In the genomic region with DNA sequence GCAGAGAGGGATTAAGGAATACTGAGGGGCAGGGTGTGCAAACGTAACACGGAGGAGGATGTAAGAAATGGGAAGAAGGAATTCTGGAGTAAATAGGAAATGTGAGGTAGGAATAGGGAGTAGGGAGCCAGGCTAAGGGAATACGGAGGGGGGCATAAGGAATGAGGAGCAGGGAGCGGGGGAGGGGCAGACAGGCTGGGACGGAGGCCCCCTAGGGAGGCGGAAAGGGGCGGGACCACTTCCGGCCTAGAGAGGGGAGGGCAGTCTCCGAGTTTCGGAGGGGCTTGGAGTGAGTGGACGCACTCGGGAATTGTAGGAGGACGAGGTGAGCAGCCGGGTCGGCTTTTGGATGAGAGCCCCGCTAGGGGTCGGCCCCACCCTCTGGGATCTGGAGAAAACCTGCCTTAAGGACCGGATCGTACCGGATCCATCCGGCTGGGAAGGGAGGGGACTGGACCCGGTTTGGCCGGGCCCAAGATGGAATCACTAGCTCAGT, we compare ENCODE assay signal across 8 cellular contexts. TPM values are rescaled to one million over a fixed set of nuclear protein-coding genes. Genes with fewer than 3 reads are reported as not detected.
DNase-seq lines count a peak whose midpoint lies in the region; ATAC-seq and TF ChIP-seq lines count a peak whose summit lies in the region.

No MANE protein-coding gene starts in this region.

- POLR2A ChIA-PET in MCF 10A (lab: Yijun Ruan, JAX), result interaction anchor here (0.6 to 1.6 kb wide), 6 partner anchors 15 to 626 kb away, joined by 3 to 10 read pairs (median 4); partner anchors contain the start of gene APEX2

- no peaks in the 10 kb centered on the region for H3K27me3 ChIP-seq in HUES6 (ENCODE audit: control insufficient read depth, insufficient read depth, low read length)
- H3K27me3 ChIP-seq in skeletal muscle tissue (ENCODE audit: control insufficient read depth in 3 of 3, insufficient read depth in 3 of 3, low read length in 3 of 3), result no peaks in the 10 kb centered on the region

- H3K27ac Mint-ChIP-seq in MCF 10A (ENCODE audit: low read depth, unreplicated experiment) (peak overlapping the region; percentile 82), immature natural killer cell (peak overlapping the region; percentile 88 to 96 (median 92))

- H3K36me3 Mint-ChIP-seq in MCF 10A (ENCODE audit: insufficient read depth, unreplicated experiment), result peaks cover 10% of the 10 kb centered on the region
- peaks cover 0 to 4% (median 0%) of the 10 kb centered on the region in 3 donors for H3K36me3 Mint-ChIP-seq in immature natural killer cell

- H3K9me3 ChIP-seq in HUES6 (ENCODE audit: control insufficient read depth, insufficient read depth, low read depth, low read length) (peaks cover 6% of the 10 kb centered on the region; the same call in 1 of the 2 replicates), skeletal muscle tissue (ENCODE audit: control insufficient read depth in 3 of 3, low read length in 3 of 3) (no peaks in the 10 kb centered on the region)

- H3K27ac ChIP-seq in HUES6 (ENCODE audit: low read depth, low read length), result peak overlapping the region; percentile 69; the same call in 1 of the 2 replicates
- peak overlapping the region; percentile 90 for H3K27ac ChIP-seq in skeletal muscle tissue (ENCODE audit: low read depth, low read length)

- H3K4me3 Mint-ChIP-seq in MCF 10A (ENCODE audit: unreplicated experiment), result peak overlapping the region; percentile 94
- H3K4me3 Mint-ChIP-seq in immature natural killer cell, result peak overlapping the region; percentile 90 to 97 (median 94)

- peak overlapping the region; percentile 92 for H3K9ac ChIP-seq in HUES6 (ENCODE audit: low read length)
- peak overlapping the region; percentile 81 to 85 (median 84) for H3K9ac ChIP-seq in skeletal muscle tissue (ENCODE audit: low read depth in 1 of 3, low read length in 3 of 3)

- no peaks in the 10 kb centered on the region for H3K9me3 Mint-ChIP-seq in MCF 10A (ENCODE audit: unreplicated experiment)
- peaks cover 0 to 2% (median 0%) of the 10 kb centered on the region in 6 donors for H3K9me3 Mint-ChIP-seq in immature natural killer cell

- H3K36me3 ChIP-seq in HUES6 (ENCODE audit: control insufficient read depth, insufficient read depth, low read length) (peaks cover 37% of the 10 kb centered on the region), skeletal muscle tissue (ENCODE audit: control insufficient read depth in 3 of 3, insufficient read depth in 3 of 3, low read length in 3 of 3) (peaks cover 28 to 35% (median 32%) of the 10 kb centered on the region in 3 donors)

- intact Hi-C loops in MCF 10A (cut with micrococcal nuclease), result no loop called here

- BruUV-seq in MCF 10A (replicated peaks; lab: Mats Ljungman, UMichigan), result no TSS peak

- H3K4me1 ChIP-seq in HUES6 (ENCODE audit: control insufficient read depth, insufficient read depth, low read length), result peaks cover 24% of the 10 kb centered on the region
- H3K4me1 ChIP-seq in skeletal muscle tissue (ENCODE audit: control insufficient read depth in 3 of 3, insufficient read depth in 3 of 3, low read length in 3 of 3), result peaks cover 11 to 16% (median 16%) of the 10 kb centered on the region in 3 donors

- H3K4me1 Mint-ChIP-seq in MCF 10A (ENCODE audit: insufficient read depth, unreplicated experiment) (no peaks in the 10 kb centered on the region), immature natural killer cell (peaks cover 17 to 23% of the 10 kb centered on the region in 2 donors)

- TF ChIP-seq CTCF in MCF 10A (IDR thresholded peaks at IDR 0.05; ENCODE audit: unreplicated experiment), result no peak

- peak; percentile 28 for DNase-seq in COR-L47 (lab: John Stamatoyannopoulos, UW)
- peak; percentile 62 for DNase-seq in SW480 (ENCODE audit: low spot score)
- peak; percentile 23 for DNase-seq in MCF 10A (ENCODE audit: unreplicated experiment)
- peak; percentile 29 to 50 (median 41) for DNase-seq in immature natural killer cell
- DNase-seq in germinal center (ENCODE audit: low spot score), result no peak

- peaks cover 56% of the 10 kb centered on the region for H3K27me3 Mint-ChIP-seq in MCF 10A (ENCODE audit: insufficient read depth, unreplicated experiment)
- peaks cover 8 to 16% (median 10%) of the 10 kb centered on the region in 3 donors for H3K27me3 Mint-ChIP-seq in immature natural killer cell (ENCODE audit: low read depth in 3 of 3)

- H3K4me3 ChIP-seq in HUES6 (ENCODE audit: low read depth, low read length), result peak overlapping the region; percentile 91
- peak overlapping the region; percentile 74 to 86 (median 81) for H3K4me3 ChIP-seq in skeletal muscle tissue (ENCODE audit: low read length in 3 of 3)

- CTCF ChIA-PET in MCF 10A (lab: Yijun Ruan, JAX), result interaction anchor here (0.7 to 1.5 kb wide), 3 partner anchors 40 to 253 kb away, joined by 3 to 4 read pairs (median 3); no protein-coding TSS in a partner anchor

- ATAC-seq in GM21360 (IDR thresholded peaks at IDR 0.05; ENCODE audit: unreplicated experiment), result peak; percentile 12

RNA-seq across cellular contexts. Expression of gene MAGED2, which starts 0.6 kb away (rescaled TPM):
- total RNA-seq in MCF 10A (2022) (34.3 and 48.6 TPM in 2 replicates), skeletal muscle tissue (694 TPM)
- 100 to 1,000 TPM; 108 to 157 (median 147) TPM for polyA plus RNA-seq in immature natural killer cell

RNA-seq across cellular contexts. Expression of gene ITIH6, which starts 10.1 kb away (rescaled TPM):
- total RNA-seq in MCF 10A (2022) (not detected in 2 replicates), skeletal muscle tissue (under 0.01 TPM)
- polyA plus RNA-seq in immature natural killer cell, result not detected

Comparison
In these comparisons a context has a peak if more than half of its experiments do, and no peak if none do; other contexts are left out.
1. RNA of gene MAGED2, which starts 0.6 kb away (total RNA-seq): 694 TPM in skeletal muscle tissue (single experiment); 34.3 to 48.6 TPM in MCF 10A; every median in the first group is over 10 times any median in the second.